Comparison of ENCODE assay signal across 1 cellular context in the genomic region with DNA sequence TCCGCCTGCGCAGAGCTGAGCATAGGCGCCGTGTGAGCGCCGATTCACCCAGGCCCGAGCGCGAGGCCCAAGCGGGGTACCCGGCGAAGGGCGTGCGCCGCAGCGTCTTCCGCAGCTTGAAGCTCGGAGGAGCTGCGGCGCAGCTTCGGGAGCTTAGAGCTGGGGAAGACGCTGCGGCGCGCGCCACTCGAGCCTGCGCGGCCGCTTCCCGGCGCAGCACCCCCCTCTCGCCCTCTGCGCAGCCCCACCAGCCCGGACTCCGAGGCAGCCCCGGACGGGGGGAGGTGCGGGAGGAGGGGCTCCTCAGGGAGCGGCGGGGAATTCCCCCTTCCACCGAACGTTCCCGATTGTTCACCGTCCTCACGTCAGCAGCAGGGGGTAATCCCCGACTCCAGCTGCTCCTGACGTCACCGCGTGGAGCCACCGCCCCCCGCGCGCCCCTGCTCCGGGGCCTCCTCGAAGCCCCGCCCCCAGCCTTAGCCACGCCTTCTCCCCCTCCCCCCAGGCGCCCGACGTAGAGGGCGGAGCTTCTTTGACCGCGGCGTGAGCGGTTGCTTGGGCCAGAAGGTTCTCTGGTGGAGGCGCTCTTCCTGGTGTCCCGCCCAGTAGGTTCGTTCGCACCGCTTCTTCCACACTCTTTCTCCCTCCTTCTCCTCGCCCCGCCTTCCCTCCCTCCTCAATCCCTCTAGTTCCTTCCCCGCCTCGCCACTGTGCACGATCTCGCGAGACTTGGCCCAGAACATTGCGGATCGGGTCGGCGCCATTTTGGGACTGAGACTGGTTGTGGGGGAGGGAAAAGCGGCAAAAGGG.
TF ChIP-seq lines count a peak whose summit lies in the region.

A gene with protein sequence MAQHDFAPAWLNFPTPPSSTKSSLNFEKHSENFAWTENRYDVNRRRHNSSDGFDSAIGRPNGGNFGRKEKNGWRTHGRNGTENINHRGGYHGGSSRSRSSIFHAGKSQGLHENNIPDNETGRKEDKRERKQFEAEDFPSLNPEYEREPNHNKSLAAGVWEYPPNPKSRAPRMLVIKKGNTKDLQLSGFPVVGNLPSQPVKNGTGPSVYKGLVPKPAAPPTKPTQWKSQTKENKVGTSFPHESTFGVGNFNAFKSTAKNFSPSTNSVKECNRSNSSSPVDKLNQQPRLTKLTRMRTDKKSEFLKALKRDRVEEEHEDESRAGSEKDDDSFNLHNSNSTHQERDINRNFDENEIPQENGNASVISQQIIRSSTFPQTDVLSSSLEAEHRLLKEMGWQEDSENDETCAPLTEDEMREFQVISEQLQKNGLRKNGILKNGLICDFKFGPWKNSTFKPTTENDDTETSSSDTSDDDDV (plus strand): TSS at position 742 of the 810 bp plus-strand sequence. CDS start 40,072 bp downstream, outside the sequence.

TF ChIP-seq in HepG2, 621 proteins besides CTCF, POLR2A, EP300 and RAD21 (continued from another document and continues in another):
- TF ChIP-seq, protein P1, sequence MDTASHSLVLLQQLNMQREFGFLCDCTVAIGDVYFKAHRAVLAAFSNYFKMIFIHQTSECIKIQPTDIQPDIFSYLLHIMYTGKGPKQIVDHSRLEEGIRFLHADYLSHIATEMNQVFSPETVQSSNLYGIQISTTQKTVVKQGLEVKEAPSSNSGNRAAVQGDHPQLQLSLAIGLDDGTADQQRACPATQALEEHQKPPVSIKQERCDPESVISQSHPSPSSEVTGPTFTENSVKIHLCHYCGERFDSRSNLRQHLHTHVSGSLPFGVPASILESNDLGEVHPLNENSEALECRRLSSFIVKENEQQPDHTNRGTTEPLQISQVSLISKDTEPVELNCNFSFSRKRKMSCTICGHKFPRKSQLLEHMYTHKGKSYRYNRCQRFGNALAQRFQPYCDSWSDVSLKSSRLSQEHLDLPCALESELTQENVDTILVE (CRISPR knock-in tag; IDR thresholded peaks at IDR 0.05), result peak; percentile 97
- TF ChIP-seq ZFAT (CRISPR knock-in tag; conservative IDR thresholded peaks at IDR 0.05) (no peak), ATF3 (CRISPR knock-in tag; IDR thresholded peaks at IDR 0.05) (peak; percentile 81), WIZ (CRISPR knock-in tag; IDR thresholded peaks at IDR 0.05) (no peak), JUN (CRISPR knock-in tag; IDR thresholded peaks at IDR 0.05) (no peak), ZNF143 (CRISPR knock-in tag; IDR thresholded peaks at IDR 0.05) (no peak; the same call in 1 of the 2 replicates), ADNP (CRISPR knock-in tag; IDR thresholded peaks at IDR 0.05) (no peak), ZNF83 (CRISPR knock-in tag; IDR thresholded peaks at IDR 0.05; ENCODE audit: borderline replicate concordance) (peak; percentile 68; the same call in 1 of the 2 replicates), KDM6A (CRISPR knock-in tag; IDR thresholded peaks at IDR 0.05; ENCODE audit: low read depth) (no peak), ZNF776 (CRISPR knock-in tag; IDR thresholded peaks at IDR 0.05) (peak; percentile 33; the same call in 1 of the 2 replicates), ONECUT2 (CRISPR knock-in tag; IDR thresholded peaks at IDR 0.05) (no peak), ZFYVE20 (CRISPR knock-in tag; IDR thresholded peaks at IDR 0.05; ENCODE audit: borderline replicate concordance, low read depth) (no peak), ZNF530 (CRISPR knock-in tag; IDR thresholded peaks at IDR 0.05; ENCODE audit: low read depth) (no peak), ATF1 (CRISPR knock-in tag; IDR thresholded peaks at IDR 0.05) (peak; percentile 77), TAF15 (IDR thresholded peaks at IDR 0.05; ENCODE audit: low read depth, low read length, poor library complexity, severe bottlenecking) (no peak), SRSF1 (optimal IDR thresholded peaks at IDR 0.05; ENCODE audit: low read depth, low read length) (peak; percentile 71), NR2F6 (IDR thresholded peaks at IDR 0.05) (no peak), NR2F6 (CRISPR knock-in tag; IDR thresholded peaks at IDR 0.05) (peak; percentile 39; the same call in 1 of the 2 replicates), ZNF672 (CRISPR knock-in tag; IDR thresholded peaks at IDR 0.05) (no peak; the same call in 1 of the 2 replicates), ARID3A (IDR thresholded peaks at IDR 0.05; ENCODE audit: low read depth, low read length) (0 out of 2 replicates have a peak, but pooled peaks have one; percentile 33), MYPOP (CRISPR knock-in tag; IDR thresholded peaks at IDR 0.05) (peak; percentile 75; the same call in 1 of the 2 replicates), ZFP37 (CRISPR knock-in tag; IDR thresholded peaks at IDR 0.05; ENCODE audit: borderline replicate concordance) (0 out of 2 replicates have a peak, but pooled peaks have one; percentile 38), ZNF660 (CRISPR knock-in tag; IDR thresholded peaks at IDR 0.05; ENCODE audit: borderline replicate concordance, low read depth) (no peak), EZH2 (conservative IDR thresholded peaks at IDR 0.05; ENCODE audit: low read depth, low read length) (no peak), SALL2 (CRISPR knock-in tag; IDR thresholded peaks at IDR 0.05) (peak; percentile 29; the same call in 1 of the 2 replicates), ZNF737 (CRISPR knock-in tag; IDR thresholded peaks at IDR 0.05; ENCODE audit: borderline replicate concordance) (no peak), MEIS1 (CRISPR knock-in tag; IDR thresholded peaks at IDR 0.05; ENCODE audit: borderline replicate concordance) (no peak; the same call in 1 of the 2 replicates), NBN (conservative IDR thresholded peaks at IDR 0.05) (no peak), HES4 (CRISPR knock-in tag; IDR thresholded peaks at IDR 0.05; ENCODE audit: borderline replicate concordance) (0 out of 2 replicates have a peak, but pooled peaks have one; percentile 1), NFIB (CRISPR knock-in tag; IDR thresholded peaks at IDR 0.05; ENCODE audit: borderline replicate concordance) (no peak), ZNF101 (CRISPR knock-in tag; IDR thresholded peaks at IDR 0.05; ENCODE audit: borderline replicate concordance, low read depth) (no peak), CHD2 (IDR thresholded peaks at IDR 0.05; ENCODE audit: low read depth, low read length) (peak; percentile 98), ZNF256 (CRISPR knock-in tag; conservative IDR thresholded peaks at IDR 0.05) (no peak), ZNF232 (CRISPR knock-in tag; IDR thresholded peaks at IDR 0.05; ENCODE audit: borderline replicate concordance) (peak; percentile 56; the same call in 1 of the 2 replicates), ZNF496 (CRISPR knock-in tag; IDR thresholded peaks at IDR 0.05; ENCODE audit: insufficient replicate concordance) (no peak), HNRNPLL (IDR thresholded peaks at IDR 0.05; ENCODE audit: low read depth, low read length, poor library complexity, severe bottlenecking) (peak; percentile 92), MED8 (CRISPR knock-in tag; IDR thresholded peaks at IDR 0.05; ENCODE audit: insufficient replicate concordance) (no peak)
- TF ChIP-seq, protein P2, sequence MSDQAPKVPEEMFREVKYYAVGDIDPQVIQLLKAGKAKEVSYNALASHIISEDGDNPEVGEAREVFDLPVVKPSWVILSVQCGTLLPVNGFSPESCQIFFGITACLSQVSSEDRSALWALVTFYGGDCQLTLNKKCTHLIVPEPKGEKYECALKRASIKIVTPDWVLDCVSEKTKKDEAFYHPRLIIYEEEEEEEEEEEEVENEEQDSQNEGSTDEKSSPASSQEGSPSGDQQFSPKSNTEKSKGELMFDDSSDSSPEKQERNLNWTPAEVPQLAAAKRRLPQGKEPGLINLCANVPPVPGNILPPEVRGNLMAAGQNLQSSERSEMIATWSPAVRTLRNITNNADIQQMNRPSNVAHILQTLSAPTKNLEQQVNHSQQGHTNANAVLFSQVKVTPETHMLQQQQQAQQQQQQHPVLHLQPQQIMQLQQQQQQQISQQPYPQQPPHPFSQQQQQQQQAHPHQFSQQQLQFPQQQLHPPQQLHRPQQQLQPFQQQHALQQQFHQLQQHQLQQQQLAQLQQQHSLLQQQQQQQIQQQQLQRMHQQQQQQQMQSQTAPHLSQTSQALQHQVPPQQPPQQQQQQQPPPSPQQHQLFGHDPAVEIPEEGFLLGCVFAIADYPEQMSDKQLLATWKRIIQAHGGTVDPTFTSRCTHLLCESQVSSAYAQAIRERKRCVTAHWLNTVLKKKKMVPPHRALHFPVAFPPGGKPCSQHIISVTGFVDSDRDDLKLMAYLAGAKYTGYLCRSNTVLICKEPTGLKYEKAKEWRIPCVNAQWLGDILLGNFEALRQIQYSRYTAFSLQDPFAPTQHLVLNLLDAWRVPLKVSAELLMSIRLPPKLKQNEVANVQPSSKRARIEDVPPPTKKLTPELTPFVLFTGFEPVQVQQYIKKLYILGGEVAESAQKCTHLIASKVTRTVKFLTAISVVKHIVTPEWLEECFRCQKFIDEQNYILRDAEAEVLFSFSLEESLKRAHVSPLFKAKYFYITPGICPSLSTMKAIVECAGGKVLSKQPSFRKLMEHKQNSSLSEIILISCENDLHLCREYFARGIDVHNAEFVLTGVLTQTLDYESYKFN (CRISPR knock-in tag; conservative IDR thresholded peaks at IDR 0.05), result no peak; the same call in none of the 2 replicates
- TF ChIP-seq, protein P3, sequence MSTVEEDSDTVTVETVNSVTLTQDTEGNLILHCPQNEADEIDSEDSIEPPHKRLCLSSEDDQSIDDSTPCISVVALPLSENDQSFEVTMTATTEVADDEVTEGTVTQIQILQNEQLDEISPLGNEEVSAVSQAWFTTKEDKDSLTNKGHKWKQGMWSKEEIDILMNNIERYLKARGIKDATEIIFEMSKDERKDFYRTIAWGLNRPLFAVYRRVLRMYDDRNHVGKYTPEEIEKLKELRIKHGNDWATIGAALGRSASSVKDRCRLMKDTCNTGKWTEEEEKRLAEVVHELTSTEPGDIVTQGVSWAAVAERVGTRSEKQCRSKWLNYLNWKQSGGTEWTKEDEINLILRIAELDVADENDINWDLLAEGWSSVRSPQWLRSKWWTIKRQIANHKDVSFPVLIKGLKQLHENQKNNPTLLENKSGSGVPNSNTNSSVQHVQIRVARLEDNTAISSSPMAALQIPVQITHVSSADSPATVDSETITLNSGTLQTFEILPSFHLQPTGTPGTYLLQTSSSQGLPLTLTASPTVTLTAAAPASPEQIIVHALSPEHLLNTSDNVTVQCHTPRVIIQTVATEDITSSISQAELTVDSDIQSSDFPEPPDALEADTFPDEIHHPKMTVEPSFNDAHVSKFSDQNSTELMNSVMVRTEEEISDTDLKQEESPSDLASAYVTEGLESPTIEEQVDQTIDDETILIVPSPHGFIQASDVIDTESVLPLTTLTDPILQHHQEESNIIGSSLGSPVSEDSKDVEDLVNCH (CRISPR knock-in tag; IDR thresholded peaks at IDR 0.05), result no peak
- TF ChIP-seq, protein P4, sequence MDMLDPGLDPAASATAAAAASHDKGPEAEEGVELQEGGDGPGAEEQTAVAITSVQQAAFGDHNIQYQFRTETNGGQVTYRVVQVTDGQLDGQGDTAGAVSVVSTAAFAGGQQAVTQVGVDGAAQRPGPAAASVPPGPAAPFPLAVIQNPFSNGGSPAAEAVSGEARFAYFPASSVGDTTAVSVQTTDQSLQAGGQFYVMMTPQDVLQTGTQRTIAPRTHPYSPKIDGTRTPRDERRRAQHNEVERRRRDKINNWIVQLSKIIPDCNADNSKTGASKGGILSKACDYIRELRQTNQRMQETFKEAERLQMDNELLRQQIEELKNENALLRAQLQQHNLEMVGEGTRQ (IDR thresholded peaks at IDR 0.05; ENCODE audit: low read depth, low read length), result no peak
- TF ChIP-seq, protein P4 (CRISPR knock-in tag; IDR thresholded peaks at IDR 0.05; ENCODE audit: borderline replicate concordance), result no peak
- TF ChIP-seq, protein P5, sequence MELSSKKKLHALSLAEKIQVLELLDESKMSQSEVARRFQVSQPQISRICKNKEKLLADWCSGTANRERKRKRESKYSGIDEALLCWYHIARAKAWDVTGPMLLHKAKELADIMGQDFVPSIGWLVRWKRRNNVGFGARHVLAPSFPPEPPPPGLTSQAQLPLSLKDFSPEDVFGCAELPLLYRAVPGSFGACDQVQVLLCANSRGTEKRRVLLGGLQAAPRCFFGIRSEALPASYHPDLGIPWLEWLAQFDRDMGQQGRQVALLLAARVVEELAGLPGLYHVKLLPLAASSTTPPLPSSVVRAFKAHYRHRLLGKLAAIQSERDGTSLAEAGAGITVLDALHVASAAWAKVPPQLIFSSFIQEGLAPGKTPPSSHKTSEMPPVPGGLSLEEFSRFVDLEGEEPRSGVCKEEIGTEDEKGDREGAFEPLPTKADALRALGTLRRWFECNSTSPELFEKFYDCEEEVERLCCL (CRISPR knock-in tag; IDR thresholded peaks at IDR 0.05; ENCODE audit: borderline replicate concordance), result no peak
